Comparison of ENCODE assay signal across 12 cellular contexts in genomic region chr21:44933199-44933937, GRCh38. TPM values are rescaled to one million over a fixed set of nuclear protein-coding genes. Genes with fewer than 3 reads are reported as not detected.
DNase-seq lines count a peak whose midpoint lies in the region; ATAC-seq, FAIRE-seq and TF ChIP-seq lines count a peak whose summit lies in the region.
"Had no signal": no experiment of that assay in that cellular context is flagged by ENCODE, and none has a peak within 500 bp of the region (broad histone marks: within the 10 kb centered on the region; RNA-seq: fewer than 3 reads in every experiment).

No MANE protein-coding gene starts in this region.

- H3K4me3 ChIP-seq in breast epithelium (peak overlapping the region in 2 of 3 donors; percentile 49 to 70), PC-9 (peak overlapping the region; percentile 54; the same call in 1 of the 2 replicates), HepG2 (replicated peaks in 1 of 3; ENCODE audit: insufficient read depth in 1 of 3, low read depth in 2 of 3, low read length in 3 of 3) (no peak overlapping the region), upper lobe of right lung (no peak overlapping the region), stomach (peak overlapping the region in 1 of 4 donors; percentile 63), transverse colon (peak overlapping the region in 1 of 4 donors; percentile 44)
- H3K4me3 ChIP-seq: lung had no signal

- no peak overlapping the region for H3K4me3 Mint-ChIP-seq in MCF 10A (ENCODE audit: unreplicated experiment)

- H3K4me2 ChIP-seq in PC-9, result peak overlapping the region; percentile 86
- H3K4me2 ChIP-seq in HepG2 (ENCODE audit: low read depth, low read length), result no peak overlapping the region

- POLR2A ChIA-PET in MCF 10A (lab: Yijun Ruan, JAX), result no interaction called here
- POLR2A ChIA-PET in PC-9 (lab: Charles Lee; ENCODE audit: unreplicated experiment), result no interaction called here
- POLR2A ChIA-PET in HepG2 (lab: Yijun Ruan, JAX), result no interaction called here

- no peaks in the 10 kb centered on the region for H3K9me3 Mint-ChIP-seq in MCF 10A (ENCODE audit: unreplicated experiment)

- BruUV-seq in MCF 10A (replicated peaks; lab: Mats Ljungman, UMichigan), result no TSS peak
- BruUV-seq in PC-9 (replicated peaks; lab: Mats Ljungman, UMichigan), result no TSS peak
- BruUV-seq in HepG2 (replicated peaks; lab: Mats Ljungman, UMichigan), result no TSS peak

- TF ChIP-seq POLR2A in breast epithelium (IDR thresholded peaks at IDR 0.05), result no peak
- TF ChIP-seq POLR2A in HepG2 (IDR thresholded peaks at IDR 0.05; ENCODE audit: insufficient read depth in 1 of 2, low read depth in 2 of 2, low read length in 2 of 2), result no peak
- TF ChIP-seq POLR2A in stomach (IDR thresholded peaks at IDR 0.05), result no peak
- no peak for TF ChIP-seq POLR2A in transverse colon (IDR thresholded peaks at IDR 0.05)

- H3K36me3 Mint-ChIP-seq in MCF 10A (ENCODE audit: insufficient read depth, unreplicated experiment), result peaks cover 7% of the 10 kb centered on the region

- H3K9me2 ChIP-seq in PC-9 (ENCODE audit: insufficient read depth), result no peaks in the 10 kb centered on the region

- H3K27me3 ChIP-seq in breast epithelium (peaks cover 6 to 8% of the 10 kb centered on the region in 2 donors), PC-9 (ENCODE audit: insufficient read depth, low read depth) (no peaks in the 10 kb centered on the region), HepG2 (ENCODE audit: control insufficient read depth in 1 of 2, insufficient read depth in 2 of 2, low read length in 2 of 2) (peaks cover 1 to 4% of the 10 kb centered on the region in 2 experiments; a peak in 2 of 5 replicates), upper lobe of right lung (peaks cover 32% of the 10 kb centered on the region), stomach (peaks cover 6 to 73% (median 49%) of the 10 kb centered on the region in 3 donors), transverse colon (peaks cover 61% of the 10 kb centered on the region)

- peaks cover 6% of the 10 kb centered on the region; the same call in 1 of the 2 replicates for H3F3A ChIP-seq in PC-9 (ENCODE audit: insufficient read depth, low read depth)

- DNase-seq in breast epithelium (ENCODE audit: low spot score in 2 of 2) (no peak), MCF 10A (ENCODE audit: unreplicated experiment) (no peak), PC-9 (no peak), HepG2 (ENCODE audit: low spot score) (no peak), upper lobe of right lung (peak; percentile 35), stomach (no peak), transverse colon (no peak)
- DNase-seq: SHP77 treated with DMSO at 0.1 percent for 48 hours; stimulated activated CD4-positive, alpha-beta T cell treated with anti-CD3 and anti-CD28 coated beads, Interleukin-2, amount 100 ng/mL, for 48 hours had no signal

- H2AFZ ChIP-seq in PC-9 (no peak overlapping the region), HepG2 (ENCODE audit: low read length) (no peak overlapping the region)

- intact Hi-C loops in breast epithelium (cut with DNase I; ENCODE audit: low total_unique reads), result loop anchor here (10.0 kb wide), 1 partner anchor 49 kb away; no protein-coding TSS in a partner anchor
- intact Hi-C loops in MCF 10A (cut with micrococcal nuclease), result no loop called here
- intact Hi-C loops in PC-9 (cut with micrococcal nuclease; ENCODE audit: unreplicated experiment), result loop anchor here (10.0 kb wide), 1 partner anchor 419 kb away; no protein-coding TSS in a partner anchor
- intact Hi-C loops in HepG2 (cut with micrococcal nuclease; ENCODE audit: unreplicated experiment), result no loop called here
- intact Hi-C loops in upper lobe of right lung (cut with DNase I), result loop anchor here (10.0 kb wide), 1 partner anchor 129 kb away; the partner anchor contains the start of gene UBE2G2
- intact Hi-C loops in stomach (cut with DNase I; ENCODE audit: low total_unique reads), result loop anchor here (5.0 kb wide), 1 partner anchor 41 kb away; no protein-coding TSS in a partner anchor
- intact Hi-C loops in transverse colon (cut with DNase I; ENCODE audit: low total_unique reads), result no loop called here

- H3K79me2 ChIP-seq in PC-9 (ENCODE audit: low read depth) (no peaks in the 10 kb centered on the region), HepG2 (ENCODE audit: insufficient read depth, low read length) (no peaks in the 10 kb centered on the region)

- ATAC-seq in HepG2 (no peak), upper lobe of right lung (no peak), GM21528 (IDR thresholded peaks at IDR 0.05; ENCODE audit: low FRiP score, unreplicated experiment) (no peak)

- H3K4me1 ChIP-seq in breast epithelium, result peaks cover 11 to 16% of the 10 kb centered on the region in 2 donors
- peaks cover 30% of the 10 kb centered on the region for H3K4me1 ChIP-seq in PC-9 (replicated peaks; ENCODE audit: insufficient read depth)
- H3K4me1 ChIP-seq in HepG2 (ENCODE audit: insufficient read depth, low read length), result peaks cover 79% of the 10 kb centered on the region
- H3K4me1 ChIP-seq in upper lobe of right lung, result peaks cover 23% of the 10 kb centered on the region
- peaks cover 21 to 45% (median 28%) of the 10 kb centered on the region in 4 donors for H3K4me1 ChIP-seq in stomach
- H3K4me1 ChIP-seq in transverse colon, result peaks cover 10 to 26% (median 23%) of the 10 kb centered on the region in 4 donors

- H3K36me3 ChIP-seq in breast epithelium (no peaks in the 10 kb centered on the region), PC-9 (ENCODE audit: low read depth) (no peaks in the 10 kb centered on the region), HepG2 (replicated peaks in 1 of 2; ENCODE audit: control insufficient read depth in 1 of 2, insufficient read depth in 2 of 2, low read length in 2 of 2) (no peaks in the 10 kb centered on the region), upper lobe of right lung (no peaks in the 10 kb centered on the region), stomach (no peaks in the 10 kb centered on the region), transverse colon (no peaks in the 10 kb centered on the region)

- H3K4me1 Mint-ChIP-seq in MCF 10A (ENCODE audit: insufficient read depth, unreplicated experiment), result peaks cover 21% of the 10 kb centered on the region

- H4K20me1 ChIP-seq in PC-9 (ENCODE audit: insufficient read depth) (no peaks in the 10 kb centered on the region; the same call in 1 of the 2 replicates), HepG2 (ENCODE audit: insufficient read depth, low read length) (no peaks in the 10 kb centered on the region)

- TF ChIP-seq EP300 in HepG2 (IDR thresholded peaks at IDR 0.05; ENCODE audit: low read depth in 2 of 2, low read length in 2 of 2) (no peak), HepG2 (CRISPR knock-in tag; IDR thresholded peaks at IDR 0.05; ENCODE audit: borderline replicate concordance) (no peak), stomach (IDR thresholded peaks at IDR 0.05) (no peak), transverse colon (IDR thresholded peaks at IDR 0.05; ENCODE audit: low read depth) (no peak)

- no peak for FAIRE-seq in HepG2 (lab: Jason Lieb, UNC)

- H3K9me3 ChIP-seq in breast epithelium (no peaks in the 10 kb centered on the region), PC-9 (ENCODE audit: insufficient read depth, low read depth) (no peaks in the 10 kb centered on the region), HepG2 (ENCODE audit: low read length) (no peaks in the 10 kb centered on the region), upper lobe of right lung (no peaks in the 10 kb centered on the region), stomach (peaks cover 0 to 5% (median 0%) of the 10 kb centered on the region in 4 donors), transverse colon (no peaks in the 10 kb centered on the region)

- in situ Hi-C loops in HepG2 (cut with HindIII; ENCODE audit: extremely low pct_ligation_motif_present, low pct_unique_long_range_greater_than_20kb), result no loop called here
- in situ Hi-C loops in transverse colon (cut with MboI; ENCODE audit: low pct_ligation_motif_present in 1 of 4, low pct_unique_long_range_greater_than_20kb in 1 of 4, low sequenced_read_pairs in 3 of 4), result loop anchor here in 1 of 4 donors (10.0 to 25.0 kb wide), 2 partner anchors 49 to 121 kb away; partner anchors contain the start of genes SUMO3 and UBE2G2

- no peak for TF ChIP-seq RAD21 in HepG2 (CRISPR knock-in tag; IDR thresholded peaks at IDR 0.05)

- H3K27ac ChIP-seq in breast epithelium, result peak overlapping the region; percentile 28 to 48
- H3K27ac ChIP-seq in PC-9, result no peak overlapping the region
- no peak overlapping the region for H3K27ac ChIP-seq in HepG2 (ENCODE audit: extremely low read length, insufficient read depth, low read length)
- H3K27ac ChIP-seq in upper lobe of right lung, result no peak overlapping the region
- no peak overlapping the region for H3K27ac ChIP-seq in stomach
- H3K27ac ChIP-seq in transverse colon, result no peak overlapping the region

- no peak overlapping the region for H3K9ac ChIP-seq in HepG2 (ENCODE audit: insufficient read depth, low read depth, low read length)

- TF ChIP-seq CTCF in breast epithelium (IDR thresholded peaks at IDR 0.05) (no peak), MCF 10A (IDR thresholded peaks at IDR 0.05; ENCODE audit: unreplicated experiment) (no peak), PC-9 (conservative IDR thresholded peaks at IDR 0.05) (no peak), HepG2 (CRISPR knock-in tag; IDR thresholded peaks at IDR 0.05) (no peak), upper lobe of right lung (IDR thresholded peaks at IDR 0.05) (no peak), stomach (IDR thresholded peaks at IDR 0.05) (no peak), transverse colon (IDR thresholded peaks at IDR 0.05) (no peak)

- WGBS in HepG2 (ENCODE audit: low lambda C conversion rate), result 78% methylated on average over 24 of the region's 25 CpGs
- 68 to 79% (median 77%) methylated on average over 24 to 25 of the region's 25 CpGs for WGBS in stomach, 5 donors
- 38 to 66% methylated on average over 10 to 23 of the region's 25 CpGs for WGBS in transverse colon (ENCODE audit: low coverage in 1 of 2), 2 donors

- no peaks in the 10 kb centered on the region for H3K27me3 Mint-ChIP-seq in MCF 10A (ENCODE audit: insufficient read depth, unreplicated experiment)

- H3K27ac Mint-ChIP-seq in MCF 10A (ENCODE audit: low read depth, unreplicated experiment), result no peak overlapping the region

- CTCF ChIA-PET in MCF 10A (lab: Yijun Ruan, JAX) (interaction anchor here (0.9 to 4.7 kb wide), 3 partner anchors 42 to 204 kb away, joined by 3 to 32 read pairs (median 4); partner anchors contain the start of gene UBE2G2), PC-9 (lab: Charles Lee) (no interaction called here), HepG2 (lab: Yijun Ruan, JAX; ENCODE audit: low intra/inter-chr PET ratio, low total read pairs) (interaction anchor here (2.3 kb wide), 1 partner anchor 41 kb away, joined by 6 read pairs; no protein-coding TSS in a partner anchor)

RNA-seq across cellular contexts. Expression of gene SLX9, which starts 6.5 kb away (rescaled TPM):
- total RNA-seq in breast epithelium (10 to 100 TPM; 15.8 to 17.7 (median 17.0) TPM), MCF 10A (2022) (40.4 and 58.7 TPM in 2 replicates), PC-9 (2021) (22.8 and 30.4 TPM in 2 replicates), HepG2 (2016; rRNA removed; fragmentation: Illumina TruSeq; extraction: Trizol) (47.1 and 51.5 TPM in 2 replicates), upper lobe of right lung (22.8 TPM), stomach (10 to 100 TPM in 3 of 5 donors, 1 to 10 TPM in 2; 5.4 to 83.4 (median 13.4) TPM), transverse colon (10 to 100 TPM in 3 of 4 donors, 1 to 10 TPM in 1; 8.1 to 46.0 (median 16.6) TPM)
- total RNA-seq in HepG2 (2016; cell fraction: cytosol; rRNA removed; fragmentation: Illumina TruSeq; extraction: Trizol; ENCODE audit: low read depth), result 43.4 and 50.9 TPM in 2 replicates
- 51.9 and 55.4 TPM in 2 replicates for total RNA-seq in HepG2 (2016; cell fraction: insoluble cytoplasmic fraction; rRNA removed; fragmentation: Illumina TruSeq; extraction: Trizol)
- 31.2 and 37.8 TPM in 2 replicates for total RNA-seq in HepG2 (2016; cell fraction: membrane; rRNA removed; fragmentation: Illumina TruSeq; extraction: Trizol)
- total RNA-seq in HepG2 (2016; cell fraction: nucleus; rRNA removed; fragmentation: Illumina TruSeq; extraction: Trizol), result 17.3 and 20.5 TPM in 2 replicates
- polyA plus RNA-seq in HepG2 (2011; rRNA removed) (21.0 and 22.6 TPM in 2 replicates), stomach (10 to 100 TPM; 19.9 to 37.0 (median 24.4) TPM)
- polyA plus RNA-seq in HepG2 (2011; cell fraction: cytosol; rRNA removed), result 32.4 and 47.0 TPM in 2 replicates
- 22.9 and 26.2 TPM in 2 replicates for polyA plus RNA-seq in HepG2 (2011; cell fraction: nucleus; rRNA removed)
- polyA plus RNA-seq in HepG2 (2012), result 22.9 TPM in 2 replicates
- polyA plus RNA-seq in HepG2 (2016; cell fraction: cytosol; fragmentation: Illumina TruSeq; extraction: Trizol; ENCODE audit: low read depth), result 43.3 and 45.1 TPM in 2 replicates
- 53.9 and 57.5 TPM in 2 replicates for polyA plus RNA-seq in HepG2 (2016; cell fraction: insoluble cytoplasmic fraction; fragmentation: Illumina TruSeq; extraction: Trizol; ENCODE audit: low read depth)
- polyA plus RNA-seq in HepG2 (2016; cell fraction: membrane; fragmentation: Illumina TruSeq; extraction: Trizol; ENCODE audit: low read depth), result 27.6 and 29.8 TPM in 2 replicates
- polyA plus RNA-seq in HepG2 (2016; cell fraction: nucleus; fragmentation: Illumina TruSeq; extraction: Trizol; ENCODE audit: insufficient read depth, low read depth), result 35.4 and 41.4 TPM in 2 replicates
- 14.1 and 17.2 TPM in 2 replicates for polyA minus RNA-seq in HepG2 (2011; rRNA and poly(A)+ RNA removed; ENCODE audit: low replicate concordance)
- polyA minus RNA-seq in HepG2 (2011; cell fraction: cytosol; rRNA and poly(A)+ RNA removed), result 15.8 and 22.1 TPM in 2 replicates
- polyA minus RNA-seq in HepG2 (2011; cell fraction: nucleus; rRNA and poly(A)+ RNA removed), result 5.8 and 8.6 TPM in 2 replicates

RNA-seq across cellular contexts. Expression of gene ITGB2, which starts 12.7 kb away (rescaled TPM):
- 100 to 1,000 TPM in 1 of 3 donors, 10 to 100 TPM in 2; 19.7 to 242 (median 92.8) TPM for total RNA-seq in breast epithelium
- total RNA-seq in MCF 10A (2022), result 24.8 and 29.3 TPM in 2 replicates
- 3.6 and 6.0 TPM in 2 replicates for total RNA-seq in PC-9 (2021)
- total RNA-seq in HepG2 (2016; rRNA removed; fragmentation: Illumina TruSeq; extraction: Trizol), result 1.6 and 4.2 TPM in 2 replicates
- 0.71 and 0.91 TPM in 2 replicates for total RNA-seq in HepG2 (2016; cell fraction: cytosol; rRNA removed; fragmentation: Illumina TruSeq; extraction: Trizol; ENCODE audit: low read depth)
- total RNA-seq in HepG2 (2016; cell fraction: insoluble cytoplasmic fraction; rRNA removed; fragmentation: Illumina TruSeq; extraction: Trizol), result 2.3 and 3.5 TPM in 2 replicates
- 1.2 and 1.9 TPM in 2 replicates for total RNA-seq in HepG2 (2016; cell fraction: membrane; rRNA removed; fragmentation: Illumina TruSeq; extraction: Trizol)
- 6.5 and 6.6 TPM in 2 replicates for total RNA-seq in HepG2 (2016; cell fraction: nucleus; rRNA removed; fragmentation: Illumina TruSeq; extraction: Trizol)
- polyA plus RNA-seq in HepG2 (2011; rRNA removed), result 18.0 and 26.4 TPM in 2 replicates
- polyA plus RNA-seq in HepG2 (2011; cell fraction: cytosol; rRNA removed), result 22.3 and 25.2 TPM in 2 replicates
- polyA plus RNA-seq in HepG2 (2011; cell fraction: nucleus; rRNA removed), result 63.6 and 64.3 TPM in 2 replicates
- 28.1 and 37.9 TPM in 2 replicates for polyA plus RNA-seq in HepG2 (2012)
- polyA plus RNA-seq in HepG2 (2016; cell fraction: cytosol; fragmentation: Illumina TruSeq; extraction: Trizol; ENCODE audit: low read depth), result 0.53 and 1.0 TPM in 2 replicates
- polyA plus RNA-seq in HepG2 (2016; cell fraction: insoluble cytoplasmic fraction; fragmentation: Illumina TruSeq; extraction: Trizol; ENCODE audit: low read depth), result 2.2 and 2.5 TPM in 2 replicates
- 1.3 and 1.5 TPM in 2 replicates for polyA plus RNA-seq in HepG2 (2016; cell fraction: membrane; fragmentation: Illumina TruSeq; extraction: Trizol; ENCODE audit: low read depth)
- polyA plus RNA-seq in HepG2 (2016; cell fraction: nucleus; fragmentation: Illumina TruSeq; extraction: Trizol; ENCODE audit: insufficient read depth, low read depth), result 5.9 and 7.0 TPM in 2 replicates
- polyA minus RNA-seq in HepG2 (2011; rRNA and poly(A)+ RNA removed; ENCODE audit: low replicate concordance), result 1.4 and 26.8 TPM in 2 replicates
- 11.9 and 12.6 TPM in 2 replicates for polyA minus RNA-seq in HepG2 (2011; cell fraction: cytosol; rRNA and poly(A)+ RNA removed)
- polyA minus RNA-seq in HepG2 (2011; cell fraction: nucleus; rRNA and poly(A)+ RNA removed), result 10.0 and 14.7 TPM in 2 replicates
- total RNA-seq in upper lobe of right lung, result 370 TPM
- 10 to 100 TPM in 3 of 5 donors, 1 to 10 TPM in 2; 3.5 to 72.2 (median 14.2) TPM for total RNA-seq in stomach
- polyA plus RNA-seq in stomach, result 10 to 100 TPM in 2 of 3 donors, 1 to 10 TPM in 1; 6.7 to 25.3 (median 24.1) TPM
- 10 to 100 TPM; 14.2 to 32.4 (median 24.9) TPM for total RNA-seq in transverse colon
- polyA plus RNA-seq: BJ had no signal

RNA-seq across cellular contexts. Expression of gene PTTG1IP, which starts 59.9 kb away (rescaled TPM):
- 100 to 1,000 TPM; 187 to 351 (median 272) TPM for total RNA-seq in breast epithelium
- 326 and 338 TPM in 2 replicates for total RNA-seq in MCF 10A (2022)
- total RNA-seq in PC-9 (2021), result 162 and 174 TPM in 2 replicates
- total RNA-seq in HepG2 (2016; rRNA removed; fragmentation: Illumina TruSeq; extraction: Trizol), result 89.4 and 161 TPM in 2 replicates
- total RNA-seq in HepG2 (2016; cell fraction: cytosol; rRNA removed; fragmentation: Illumina TruSeq; extraction: Trizol; ENCODE audit: low read depth), result 42.7 and 52.7 TPM in 2 replicates
- total RNA-seq in HepG2 (2016; cell fraction: insoluble cytoplasmic fraction; rRNA removed; fragmentation: Illumina TruSeq; extraction: Trizol), result 93.0 and 159 TPM in 2 replicates
- 72.6 and 73.1 TPM in 2 replicates for total RNA-seq in HepG2 (2016; cell fraction: membrane; rRNA removed; fragmentation: Illumina TruSeq; extraction: Trizol)
- total RNA-seq in HepG2 (2016; cell fraction: nucleus; rRNA removed; fragmentation: Illumina TruSeq; extraction: Trizol), result 137 and 161 TPM in 2 replicates
- polyA plus RNA-seq in HepG2 (2011; rRNA removed), result 700 and 734 TPM in 2 replicates
- 548 and 662 TPM in 2 replicates for polyA plus RNA-seq in HepG2 (2011; cell fraction: cytosol; rRNA removed)
- 529 and 555 TPM in 2 replicates for polyA plus RNA-seq in HepG2 (2011; cell fraction: nucleus; rRNA removed)
- polyA plus RNA-seq in HepG2 (2012), result 435 and 453 TPM in 2 replicates
- 22.2 and 24.3 TPM in 2 replicates for polyA plus RNA-seq in HepG2 (2016; cell fraction: cytosol; fragmentation: Illumina TruSeq; extraction: Trizol; ENCODE audit: low read depth)
- 90.0 and 95.3 TPM in 2 replicates for polyA plus RNA-seq in HepG2 (2016; cell fraction: insoluble cytoplasmic fraction; fragmentation: Illumina TruSeq; extraction: Trizol; ENCODE audit: low read depth)
- polyA plus RNA-seq in HepG2 (2016; cell fraction: membrane; fragmentation: Illumina TruSeq; extraction: Trizol; ENCODE audit: low read depth), result 47.9 and 49.9 TPM in 2 replicates
- polyA plus RNA-seq in HepG2 (2016; cell fraction: nucleus; fragmentation: Illumina TruSeq; extraction: Trizol; ENCODE audit: insufficient read depth, low read depth), result 267 and 281 TPM in 2 replicates
- polyA minus RNA-seq in HepG2 (2011; rRNA and poly(A)+ RNA removed; ENCODE audit: low replicate concordance), result 110 and 581 TPM in 2 replicates
- polyA minus RNA-seq in HepG2 (2011; cell fraction: cytosol; rRNA and poly(A)+ RNA removed), result 491 and 595 TPM in 2 replicates
- 203 and 242 TPM in 2 replicates for polyA minus RNA-seq in HepG2 (2011; cell fraction: nucleus; rRNA and poly(A)+ RNA removed)
- 244 TPM for total RNA-seq in upper lobe of right lung
- 100 to 1,000 TPM in 4 of 5 donors, 10 to 100 TPM in 1; 85.7 to 253 (median 164) TPM for total RNA-seq in stomach
- 10 to 100 TPM; 61.3 to 96.3 (median 75.8) TPM for polyA plus RNA-seq in stomach
- 100 to 1,000 TPM; 157 to 552 (median 288) TPM for total RNA-seq in transverse colon

Comparison
In these comparisons a context has a peak if more than half of its experiments do, and no peak if none do; other contexts are left out.
1. intact Hi-C loops: an anchor here in breast epithelium (10.0 kb wide), PC-9 (10.0 kb wide), upper lobe of right lung (10.0 kb wide) and stomach (5.0 kb wide); none called in MCF 10A, HepG2 and transverse colon.
2. H3K27ac ChIP-seq: peak in breast epithelium (2 of 2); none in PC-9 (single experiment), HepG2 (single experiment), upper lobe of right lung (single experiment), stomach (0 of 5) and transverse colon (0 of 4).
3. H3K4me3 ChIP-seq: peak in breast epithelium (2 of 3) and PC-9 (single experiment); none in HepG2 (0 of 3) and upper lobe of right lung (single experiment).